Comparison of ENCODE assay signal across 24 cellular contexts in the genomic region with DNA sequence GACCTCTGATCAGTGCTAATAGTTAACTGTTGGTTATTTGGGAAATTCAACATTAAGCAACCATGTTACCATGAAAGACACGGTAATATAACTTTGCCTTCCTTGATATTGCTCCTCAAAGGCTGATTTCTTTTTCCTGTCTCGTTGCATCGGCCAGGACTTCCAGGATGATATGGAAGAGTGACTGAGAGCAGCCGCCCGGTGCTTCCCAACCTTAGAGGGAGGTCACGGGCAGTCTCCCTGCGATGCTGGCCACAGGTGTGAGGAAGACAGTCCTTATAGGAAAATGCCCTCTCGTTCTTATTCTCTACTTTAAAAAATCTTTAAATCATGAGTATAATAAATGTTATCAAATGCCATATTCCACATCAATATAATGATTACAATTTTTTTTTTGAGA. TPM values are rescaled to one million over a fixed set of nuclear protein-coding genes. Genes with fewer than 3 reads are reported as not detected.
A peak's percentile ranks its signal among the peaks of the same experiment; 100 is the strongest.
DNase-seq lines count a peak whose midpoint lies in the region; ATAC-seq and TF ChIP-seq lines count a peak whose summit lies in the region.
"Had no signal": no experiment of that assay in that cellular context is flagged by ENCODE, and none has a peak within 500 bp of the region (broad histone marks: within the 10 kb centered on the region; RNA-seq: fewer than 3 reads in every experiment).

No MANE protein-coding gene starts in this region.

- H3K9ac ChIP-seq in Karpas-422 (ENCODE audit: low read length), result no peak overlapping the region

- H3K9me3 Mint-ChIP-seq in chondrocyte (ENCODE audit: low read depth) (peaks cover 15% of the 10 kb centered on the region), osteocyte (ENCODE audit: unreplicated experiment) (peaks cover 13% of the 10 kb centered on the region)

- H2AFZ ChIP-seq in Karpas-422 (ENCODE audit: low read length), result no peak overlapping the region

- H3K79me2 ChIP-seq in Karpas-422 (ENCODE audit: low read length), result no peaks in the 10 kb centered on the region

- H3K9me3 ChIP-seq in left ventricle myocardium inferior (replicated peaks), result peaks cover 7% of the 10 kb centered on the region
- 0 out of 2 replicates have a peak, but pooled peaks cover 3% of the 10 kb centered on the region for H3K9me3 ChIP-seq in Karpas-422 (ENCODE audit: low read length)
- H3K9me3 ChIP-seq: BE2C had no signal

- DNase-seq in cardiac septum (ENCODE audit: low spot score) (peak; percentile 59), left ventricle myocardium inferior (no peak), chondrocyte (ENCODE audit: low spot score) (peak; percentile 62), osteocyte (ENCODE audit: extremely low spot score, unreplicated experiment) (peak; percentile 53), 8988T (no peak), Karpas-422 (no peak), NCI-H1092 treated with DMSO at 0.1 percent for 48 hours (lab: John Stamatoyannopoulos, UW) (no peak)
- DNase-seq: ACHN; AML-193; BE2C; C1 segment of cervical spinal cord; Calu3; CD4-positive, alpha-beta memory T cell; COR-L47; DMS53; DMS79 treated with DMSO at 0.1 percent for 48 hours; GF-D8; GOT3; HFFc6 had no signal

- no peaks in the 10 kb centered on the region for H3K9me2 ChIP-seq in Karpas-422 (replicated peaks; ENCODE audit: insufficient read depth, low read length)

- H4K20me1 ChIP-seq in Karpas-422 (ENCODE audit: insufficient read depth, low read depth, low read length), result no peaks in the 10 kb centered on the region

- H3K4me1 Mint-ChIP-seq in chondrocyte (ENCODE audit: low read depth), result peaks cover 8% of the 10 kb centered on the region
- H3K4me1 Mint-ChIP-seq in osteocyte (ENCODE audit: unreplicated experiment), result peaks cover 8% of the 10 kb centered on the region

- H3K4me1 ChIP-seq in left ventricle myocardium inferior (peaks cover 12% of the 10 kb centered on the region), Karpas-422 (ENCODE audit: low read length) (no peaks in the 10 kb centered on the region)
- H3K4me1 ChIP-seq: BE2C had no signal

- peaks cover 21% of the 10 kb centered on the region for H3K27me3 ChIP-seq in left ventricle myocardium inferior (ENCODE audit: low read depth)
- 0 out of 2 replicates have a peak, but pooled peaks cover 2% of the 10 kb centered on the region for H3K27me3 ChIP-seq in Karpas-422 (ENCODE audit: low read length)

- intact Hi-C loops in cardiac septum (cut with DNase I) (no loop called here), left ventricle myocardium inferior (cut with micrococcal nuclease) (loop anchor here (10.0 kb wide), 1 partner anchor 256 kb away; no protein-coding TSS in a partner anchor)

- H3K27ac ChIP-seq in left ventricle myocardium inferior (replicated peaks), result no peak overlapping the region
- no peak overlapping the region for H3K27ac ChIP-seq in Karpas-422 (ENCODE audit: low read length)
- H3K27ac ChIP-seq: 22Rv1, A549 had no signal

- H3K4me3 Mint-ChIP-seq in chondrocyte (ENCODE audit: unreplicated experiment), result no peak overlapping the region
- no peak overlapping the region for H3K4me3 Mint-ChIP-seq in osteocyte (ENCODE audit: unreplicated experiment)
- H3K4me3 Mint-ChIP-seq: CD4-positive, alpha-beta memory T cell; HFFc6 had no signal

- no peak for ATAC-seq in GM21447 (IDR thresholded peaks at IDR 0.05; ENCODE audit: unreplicated experiment)
- ATAC-seq: A549 had no signal

- H3K36me3 Mint-ChIP-seq in chondrocyte (ENCODE audit: low read depth) (peaks cover 6% of the 10 kb centered on the region), osteocyte (ENCODE audit: unreplicated experiment) (no peaks in the 10 kb centered on the region)
- H3K36me3 Mint-ChIP-seq: CD4-positive, alpha-beta memory T cell had no signal

- TF ChIP-seq CTCF in left ventricle myocardium inferior (IDR thresholded peaks at IDR 0.05; ENCODE audit: borderline replicate concordance), result no peak
- TF ChIP-seq CTCF in chondrocyte (IDR thresholded peaks at IDR 0.05), result no peak
- TF ChIP-seq CTCF in osteocyte (IDR thresholded peaks at IDR 0.05), result no peak

- H3K4me2 ChIP-seq in Karpas-422 (ENCODE audit: low read depth, low read length, poor library complexity, severe bottlenecking), result no peak overlapping the region
- H3K4me2 ChIP-seq: A549 had no signal

- peaks cover 7% of the 10 kb centered on the region for H3K27me3 Mint-ChIP-seq in chondrocyte (ENCODE audit: low read depth)
- H3K27me3 Mint-ChIP-seq in osteocyte (ENCODE audit: unreplicated experiment), result peaks cover 30% of the 10 kb centered on the region

- no peaks in the 10 kb centered on the region for H3K36me3 ChIP-seq in left ventricle myocardium inferior
- no peaks in the 10 kb centered on the region for H3K36me3 ChIP-seq in Karpas-422 (ENCODE audit: insufficient read depth, low read length)
- H3K36me3 ChIP-seq: BE2C, HAP-1 had no signal

- no peak overlapping the region for H3K27ac Mint-ChIP-seq in chondrocyte (ENCODE audit: unreplicated experiment)
- no peak overlapping the region for H3K27ac Mint-ChIP-seq in osteocyte (ENCODE audit: unreplicated experiment)
- H3K27ac Mint-ChIP-seq: HFFc6 had no signal

- H3K4me3 ChIP-seq in left ventricle myocardium inferior (no peak overlapping the region), Karpas-422 (ENCODE audit: low read length) (no peak overlapping the region)
- H3K4me3 ChIP-seq: A549, HAP-1 had no signal

RNA-seq across cellular contexts. Expression of a gene that starts 33.1 kb away (rescaled TPM):
- total RNA-seq in cardiac septum, result 0.73 TPM
- total RNA-seq in left ventricle myocardium inferior, result 1.0 TPM
- total RNA-seq in chondrocyte, result 0.23 to 0.48 TPM (median 0.30 TPM) in 3 replicates
- total RNA-seq in osteocyte, result 0.16 and 0.24 TPM in 2 replicates
- total RNA-seq in Karpas-422 (2014; rRNA removed; shearing (Covaris generic); ENCODE audit: low replicate concordance), result not detected in 2 replicates
- total RNA-seq: G401 had no signal

Comparison
In these comparisons a context has a peak if more than half of its experiments do, and no peak if none do; other contexts are left out.
1. DNase-seq: peak in cardiac septum (single experiment), chondrocyte (single experiment) and osteocyte (single experiment); none in left ventricle myocardium inferior (single experiment), 8988T (single experiment), Karpas-422 (single experiment) and NCI-H1092 treated with DMSO at 0.1 percent for 48 hours (single experiment).